33 cellular contexts compared by ENCODE assay signal in genomic region chr3:159996018-159996417, GRCh38. TPM values are rescaled to one million over a fixed set of nuclear protein-coding genes. Genes with fewer than 3 reads are reported as not detected.
"Had no signal": no experiment of that assay in that cellular context is flagged by ENCODE, and none has a peak within 500 bp of the region (broad histone marks: within the 10 kb centered on the region; RNA-seq: fewer than 3 reads in every experiment).

No MANE protein-coding gene starts in this region.

- H3K4me3 ChIP-seq: cardiac muscle cell, coronary artery, dorsolateral prefrontal cortex, gastrocnemius medialis, hepatocyte, ovary, prostate gland, stomach, thyroid gland, upper lobe of left lung, vagina had no signal

- H3K27ac Mint-ChIP-seq: activated CD4-positive, alpha-beta T cell treated with anti-CD3 and anti-CD28 coated beads for 36 hours; activated naive CD4-positive, alpha-beta T cell treated with anti-CD3 and anti-CD28 coated beads, Interleukin-2, amount 50 U/mL, for 72 hours; activated T-cell treated with anti-CD3 and anti-CD28 coated beads, Interleukin-2, amount 50 U/mL, for 72 hours; mesothelial cell of epicardium; naive thymus-derived CD4-positive, alpha-beta T cell; stimulated activated effector memory CD8-positive, alpha-beta T cell treated with anti-CD3 and anti-CD28 coated beads, Interleukin-12 subunit alpha, Interleukin-12 subunit beta, amount 100 ng/mL, for 72 hours had no signal

- H3K36me3 ChIP-seq: cardiac muscle cell, gastrocnemius medialis, ovary, prostate gland, stomach, thyroid gland, upper lobe of left lung, vagina had no signal

- FAIRE-seq: keratinocyte had no signal

- H2AFZ ChIP-seq: hepatocyte had no signal

- H3K79me2 ChIP-seq: hepatocyte had no signal

- H3K4me1 Mint-ChIP-seq: activated CD4-positive, alpha-beta T cell treated with anti-CD3 and anti-CD28 coated beads for 36 hours; stimulated activated effector memory CD8-positive, alpha-beta T cell treated with anti-CD3 and anti-CD28 coated beads, Interleukin-12 subunit alpha, Interleukin-12 subunit beta, amount 100 ng/mL, for 72 hours had no signal

- H3K27me3 Mint-ChIP-seq: activated CD4-positive, alpha-beta T cell treated with anti-CD3 and anti-CD28 coated beads for 36 hours had no signal

- H3K27ac ChIP-seq: cardiac muscle cell, coronary artery, dorsolateral prefrontal cortex, gastrocnemius medialis, hepatocyte, ovary, prostate gland, stomach, thyroid gland, upper lobe of left lung, vagina had no signal

- H3K9me3 ChIP-seq: gastrocnemius medialis, ovary, prostate gland, stomach, thyroid gland, upper lobe of left lung, vagina had no signal

- H3K4me3 Mint-ChIP-seq: activated CD4-positive, alpha-beta T cell treated with anti-CD3 and anti-CD28 coated beads for 36 hours; activated T-cell treated with anti-CD3 and anti-CD28 coated beads, Interleukin-2, amount 50 U/mL, for 72 hours; brain; mesothelial cell of epicardium; naive thymus-derived CD4-positive, alpha-beta T cell; stimulated activated effector memory CD8-positive, alpha-beta T cell treated with anti-CD3 and anti-CD28 coated beads, Interleukin-12 subunit alpha, Interleukin-12 subunit beta, amount 100 ng/mL, for 72 hours had no signal

- ATAC-seq: activated CD4-positive, alpha-beta T cell treated with anti-CD3 and anti-CD28 coated beads for 36 hours; activated naive CD4-positive, alpha-beta T cell treated with anti-CD3 and anti-CD28 coated beads, Interleukin-2, amount 50 U/mL, for 72 hours; activated T-cell treated with anti-CD3 and anti-CD28 coated beads, Interleukin-2, amount 50 U/mL, for 72 hours; gastrocnemius medialis; left cardiac atrium; naive thymus-derived CD4-positive, alpha-beta T cell; sciatic nerve; stimulated activated effector memory CD8-positive, alpha-beta T cell treated with anti-CD3 and anti-CD28 coated beads, Interleukin-12 subunit alpha, Interleukin-12 subunit beta, amount 100 ng/mL, for 72 hours had no signal

- H3K9me3 Mint-ChIP-seq: activated naive CD4-positive, alpha-beta T cell treated with anti-CD3 and anti-CD28 coated beads, Interleukin-2, amount 50 U/mL, for 72 hours; activated T-cell treated with anti-CD3 and anti-CD28 coated beads, Interleukin-2, amount 50 U/mL, for 72 hours; naive thymus-derived CD4-positive, alpha-beta T cell; stimulated activated effector memory CD8-positive, alpha-beta T cell treated with anti-CD3 and anti-CD28 coated beads, Interleukin-12 subunit alpha, Interleukin-12 subunit beta, amount 100 ng/mL, for 72 hours had no signal

- H3K27me3 ChIP-seq: cardiac muscle cell, dorsolateral prefrontal cortex, gastrocnemius medialis, hepatocyte, ovary, stomach, thyroid gland, upper lobe of left lung, vagina had no signal

- H3K4me2 ChIP-seq: hepatocyte had no signal

- H3K4me1 ChIP-seq: gastrocnemius medialis, prostate gland, vagina had no signal

- H3K36me3 Mint-ChIP-seq: activated naive CD4-positive, alpha-beta T cell treated with anti-CD3 and anti-CD28 coated beads, Interleukin-2, amount 50 U/mL, for 72 hours; mesothelial cell of epicardium; stimulated activated effector memory CD8-positive, alpha-beta T cell treated with anti-CD3 and anti-CD28 coated beads, Interleukin-12 subunit alpha, Interleukin-12 subunit beta, amount 100 ng/mL, for 72 hours had no signal

- DNase-seq: activated CD4-positive, alpha-beta T cell treated with anti-CD3 and anti-CD28 coated beads for 36 hours; activated CD4-positive, alpha-beta T cell treated with anti-CD3 and anti-CD28 coated beads, Interleukin-2, amount 50 U/mL, for 4 hours; activated CD4-positive, CD25-positive, alpha-beta regulatory T cell; activated naive CD4-positive, alpha-beta T cell; activated T-cell treated with anti-CD3 and anti-CD28 coated beads for 4 hours; activated T-cell treated with anti-CD3 and anti-CD28 coated beads, Interleukin-2, amount 50 U/mL, for 72 hours; anterior cingulate cortex; cerebellar nuclear complex; dorsolateral prefrontal cortex; effector memory CD4-positive, alpha-beta T cell; gastrocnemius medialis; left cardiac atrium; mammary epithelial cell; naive thymus-derived CD4-positive, alpha-beta T cell; ovary; retina; small intestine; stimulated activated CD4-positive, alpha-beta T cell treated with anti-CD3 and anti-CD28 coated beads, Interleukin-4, amount 100 ng/mL, for 24 hours; stomach; thyroid gland; upper lobe of left lung had no signal

RNA-seq across cellular contexts. Expression of gene IL12A, which starts 7.4 kb away (rescaled TPM):
- total RNA-seq: activated CD4-positive, alpha-beta T cell treated with anti-CD3 and anti-CD28 coated beads for 36 hours; activated naive CD4-positive, alpha-beta T cell treated with anti-CD3 and anti-CD28 coated beads, Interleukin-2, amount 50 U/mL, for 72 hours; activated T-cell treated with anti-CD3 and anti-CD28 coated beads, Interleukin-2, amount 50 U/mL, for 72 hours; gastrocnemius medialis; mesothelial cell of epicardium had no signal
- polyA plus RNA-seq: cardiac muscle cell, neural cell had no signal
